8 cellular contexts compared by ENCODE assay signal in the genomic region with DNA sequence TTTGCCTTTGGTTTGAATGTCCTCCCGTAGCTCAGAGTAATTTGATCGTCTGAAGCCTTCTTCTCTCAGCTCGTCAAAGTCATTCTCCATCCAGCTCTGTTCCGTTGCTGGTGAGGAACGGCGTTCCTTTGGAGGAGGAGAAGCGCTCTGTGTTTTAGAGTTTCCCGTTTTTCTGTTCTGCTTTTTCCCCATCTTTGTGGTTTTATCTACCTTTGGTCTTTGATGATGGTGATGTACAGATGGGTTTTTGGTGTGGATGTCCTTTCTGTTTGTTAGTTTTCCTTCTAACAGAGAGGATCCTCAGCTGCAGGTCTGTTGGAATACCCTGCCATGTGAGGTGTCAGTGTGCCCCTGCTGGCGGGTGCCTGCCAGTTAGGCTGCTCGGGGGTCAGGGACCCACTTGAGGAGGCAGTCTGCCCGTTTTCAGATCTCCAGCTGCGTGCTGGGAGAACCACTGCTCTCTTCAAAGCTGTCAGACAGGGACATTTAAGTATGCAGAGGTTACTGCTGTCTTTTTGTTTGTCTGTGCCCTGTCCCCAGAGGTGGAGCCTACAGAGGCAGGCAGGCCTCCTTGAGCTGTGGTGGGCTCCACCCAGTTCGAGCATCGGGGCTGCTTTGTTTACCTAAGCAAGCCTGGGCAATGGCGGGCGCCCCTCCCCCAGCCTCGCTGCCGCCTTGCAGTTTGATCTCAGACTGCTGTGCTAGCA.
A peak's percentile ranks its signal among the peaks of the same experiment; 100 is the strongest.
DNase-seq lines count a peak whose midpoint lies in the region; ATAC-seq and TF ChIP-seq lines count a peak whose summit lies in the region.
"Not testable (repeated sequence)": the region's sequence is repeated elsewhere in the genome, so short reads cannot be mapped to it uniquely, and the experiment has no call there.

No MANE protein-coding gene starts in this region.

- H3K36me3 Mint-ChIP-seq in activated CD8-positive, alpha-beta memory T cell treated with anti-CD3 and anti-CD28 coated beads, Interleukin-2, amount 10 ng/mL, durations not matched to agents 7 days and 5 days; chondrocyte (ENCODE audit: low read depth): not testable (repeated sequence)

- not testable (repeated sequence) for H3K27me3 Mint-ChIP-seq in activated CD8-positive, alpha-beta memory T cell treated with anti-CD3 and anti-CD28 coated beads, Interleukin-2, amount 10 ng/mL, durations not matched to agents 7 days and 5 days; chondrocyte (ENCODE audit: low read depth)

- H3K36me3 ChIP-seq in mucosa of descending colon (ENCODE audit: low read depth); gastrocnemius medialis; thoracic aorta: not testable (repeated sequence)

- intact Hi-C loops in right cardiac atrium (cut with DNase I); mucosa of descending colon (cut with DNase I, micrococcal nuclease); gastrocnemius medialis (cut with DNase I; ENCODE audit: low total_unique reads): not testable (repeated sequence)

- not testable (repeated sequence) for H3K9me3 ChIP-seq in right cardiac atrium (ENCODE audit: control insufficient read depth, low read length)
- peaks cover 27% of the 10 kb centered on the region for H3K9me3 ChIP-seq in mucosa of descending colon
- peaks cover 3 to 11% (median 5%) of the 10 kb centered on the region in 3 donors for H3K9me3 ChIP-seq in gastrocnemius medialis
- H3K9me3 ChIP-seq in thoracic aorta, result peaks cover 23% of the 10 kb centered on the region

- H3K4me3 ChIP-seq in right cardiac atrium (ENCODE audit: low read length); mucosa of descending colon; gastrocnemius medialis; thoracic aorta: not testable (repeated sequence)

- TF ChIP-seq POLR2A in gastrocnemius medialis (IDR thresholded peaks at IDR 0.05), result not testable (repeated sequence)

- DNase-seq in ELF-1 (ENCODE audit: low read depth, low spot score), result peak; percentile 37
- peak; percentile 7 for DNase-seq in SK-MEL-5 (ENCODE audit: low read depth, low spot score)
- DNase-seq in activated CD8-positive, alpha-beta memory T cell treated with anti-CD3 and anti-CD28 coated beads, Interleukin-2, amount 10 ng/mL, durations not matched to agents 7 days and 5 days, result peak; percentile 54
- DNase-seq in chondrocyte (ENCODE audit: low spot score), result peak; percentile 99
- peak; percentile 31 to 78 (median 43) for DNase-seq in right cardiac atrium
- peak in 2 of 3 donors; percentile 20 to 66 for DNase-seq in mucosa of descending colon
- peak; percentile 15 to 22 for DNase-seq in gastrocnemius medialis
- DNase-seq in thoracic aorta (ENCODE audit: low spot score), result peak; percentile 9

- CTCF ChIA-PET in activated CD8-positive, alpha-beta memory T cell treated with anti-CD3 and anti-CD28 coated beads, Interleukin-2, amount 10 ng/mL, durations not matched to agents 7 days and 5 days (lab: Charles Lee), result not testable (repeated sequence)

- H3K9me3 Mint-ChIP-seq in activated CD8-positive, alpha-beta memory T cell treated with anti-CD3 and anti-CD28 coated beads, Interleukin-2, amount 10 ng/mL, durations not matched to agents 7 days and 5 days (ENCODE audit: low read depth); chondrocyte (ENCODE audit: low read depth): not testable (repeated sequence)

- H3K4me1 Mint-ChIP-seq in activated CD8-positive, alpha-beta memory T cell treated with anti-CD3 and anti-CD28 coated beads, Interleukin-2, amount 10 ng/mL, durations not matched to agents 7 days and 5 days; chondrocyte (ENCODE audit: low read depth): not testable (repeated sequence)

- H3K27ac ChIP-seq in right cardiac atrium (ENCODE audit: low read length); gastrocnemius medialis; thoracic aorta: not testable (repeated sequence)

- not testable (repeated sequence) for H3K27me3 ChIP-seq in right cardiac atrium (ENCODE audit: control insufficient read depth, insufficient read depth); gastrocnemius medialis; thoracic aorta (replicated peaks; ENCODE audit: insufficient read depth)

- H3K4me1 ChIP-seq in right cardiac atrium (ENCODE audit: control insufficient read depth, insufficient read depth, low read length); mucosa of descending colon (ENCODE audit: low read depth); gastrocnemius medialis; thoracic aorta (ENCODE audit: control insufficient read depth in 1 of 2, low read depth in 2 of 2): not testable (repeated sequence)

- not testable (repeated sequence) for H3K27ac Mint-ChIP-seq in activated CD8-positive, alpha-beta memory T cell treated with anti-CD3 and anti-CD28 coated beads, Interleukin-2, amount 10 ng/mL, durations not matched to agents 7 days and 5 days; chondrocyte (ENCODE audit: unreplicated experiment)

- not testable (repeated sequence) for TF ChIP-seq CTCF in chondrocyte (IDR thresholded peaks at IDR 0.05); mucosa of descending colon (IDR thresholded peaks at IDR 0.05); gastrocnemius medialis (IDR thresholded peaks at IDR 0.05 in 4 of 5, conservative IDR thresholded peaks at IDR 0.05 in 1 of 5); thoracic aorta (IDR thresholded peaks at IDR 0.05)

- in situ Hi-C loops in SK-MEL-5 (cut with HindIII; ENCODE audit: low pct_unique_long_range_greater_than_20kb, low sequenced_read_pairs); gastrocnemius medialis (cut with MboI; ENCODE audit: low sequenced_read_pairs in 4 of 4): not testable (repeated sequence)

- H3K4me3 Mint-ChIP-seq in activated CD8-positive, alpha-beta memory T cell treated with anti-CD3 and anti-CD28 coated beads, Interleukin-2, amount 10 ng/mL, durations not matched to agents 7 days and 5 days; chondrocyte (ENCODE audit: unreplicated experiment): not testable (repeated sequence)

- not testable (repeated sequence) for ATAC-seq in activated CD8-positive, alpha-beta memory T cell treated with anti-CD3 and anti-CD28 coated beads, Interleukin-2, amount 10 ng/mL, durations not matched to agents 7 days and 5 days; right cardiac atrium; mucosa of descending colon; gastrocnemius medialis; thoracic aorta (ENCODE audit: insufficient number of reproducible peaks, low FRiP score, low read depth)

- WGBS in right cardiac atrium, result 77% methylated on average over 18 of the region's 18 CpGs

Comparison
In these comparisons a context has a peak if more than half of its experiments do, and no peak if none do; other contexts are left out.
1. DNase-seq: peak in every context shown above with its lines; median percentile 99 in chondrocyte; 54 in activated CD8-positive, alpha-beta memory T cell treated with anti-CD3 and anti-CD28 coated beads, Interleukin-2, amount 10 ng/mL, durations not matched to agents 7 days and 5 days; 43 in right cardiac atrium; 43 in mucosa of descending colon; 37 in ELF-1; 18 in gastrocnemius medialis; 9 in thoracic aorta; 7 in SK-MEL-5.